In the genomic region with DNA sequence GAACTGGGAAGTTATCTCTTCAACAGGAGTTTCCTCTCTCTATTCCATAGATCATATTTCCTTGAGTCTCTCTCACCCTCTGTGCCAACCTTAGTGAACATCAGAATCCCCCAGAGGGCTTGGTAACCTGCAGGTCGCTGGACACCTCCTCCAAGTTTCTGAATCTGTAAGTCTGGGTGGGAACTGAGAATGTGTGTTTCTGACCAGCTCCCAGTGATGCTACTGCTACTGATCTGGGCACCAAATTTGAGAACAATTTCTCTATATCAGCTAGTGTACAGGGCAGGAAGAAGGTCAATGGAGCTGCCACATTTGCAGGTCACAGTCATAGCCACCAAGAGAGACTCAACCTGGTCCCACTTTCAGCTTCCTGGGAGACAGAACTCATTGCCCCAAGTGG, we compare ENCODE assay signal across 21 cellular contexts.
DNase-seq lines count a peak whose midpoint lies in the region; ATAC-seq, FAIRE-seq and TF ChIP-seq lines count a peak whose summit lies in the region.
"Had no signal": no experiment of that assay in that cellular context is flagged by ENCODE, and none has a peak within 500 bp of the region (broad histone marks: within the 10 kb centered on the region; RNA-seq: fewer than 3 reads in every experiment).

No MANE protein-coding gene starts in this region.

- 27 to 37% methylated on average over 1 of the region's 1 CpG for WGBS in pancreas, 2 donors
- WGBS in ovary, 3 donors = 56 to 69% (median 67%) methylated on average over 1 of the region's 1 CpG

- H3K27me3 ChIP-seq in pancreas (peaks cover 0 to 10% (median 1%) of the 10 kb centered on the region in 4 donors), dorsolateral prefrontal cortex (peaks cover 0 to 25% (median 0%) of the 10 kb centered on the region in 45 donors), ovary (no peaks in the 10 kb centered on the region)

- intact Hi-C loops in pancreas (cut with DNase I) (no loop called here), dorsolateral prefrontal cortex (cut with DNase I) (no loop called here), ovary (cut with DNase I) (no loop called here), mucosa of descending colon (cut with DNase I, micrococcal nuclease) (no loop called here)

- ATAC-seq in GM18511 (IDR thresholded peaks at IDR 0.05; ENCODE audit: unreplicated experiment) = peak; percentile 70
- ATAC-seq in GM21381 (IDR thresholded peaks at IDR 0.05; ENCODE audit: unreplicated experiment) = peak; percentile 50
- ATAC-seq in HG02759 (IDR thresholded peaks at IDR 0.05; ENCODE audit: unreplicated experiment) = peak; percentile 66
- peak; percentile 40 for ATAC-seq in HG03565 (IDR thresholded peaks at IDR 0.05; ENCODE audit: unreplicated experiment)
- no peak for ATAC-seq in pancreas
- no peak for ATAC-seq in mucosa of descending colon
- ATAC-seq: lower lobe of right lung, Right ventricle myocardium inferior had no signal

- no peak for FAIRE-seq in pancreas (lab: Jason Lieb, UNC)

- H3K9me3 ChIP-seq in pancreas (no peaks in the 10 kb centered on the region), ovary (no peaks in the 10 kb centered on the region), mucosa of descending colon (no peaks in the 10 kb centered on the region)

- TF ChIP-seq POLR2A in ovary (IDR thresholded peaks at IDR 0.05) = no peak

- H3K36me3 ChIP-seq in pancreas (no peaks in the 10 kb centered on the region), ovary (no peaks in the 10 kb centered on the region), mucosa of descending colon (ENCODE audit: low read depth) (no peaks in the 10 kb centered on the region)
- H3K36me3 ChIP-seq: lower lobe of right lung had no signal

- DNase-seq in pancreas = no peak
- no peak for DNase-seq in dorsolateral prefrontal cortex
- no peak for DNase-seq in ovary
- no peak for DNase-seq in mucosa of descending colon
- DNase-seq: activated CD4-positive, alpha-beta T cell treated with anti-CD3 and anti-CD28 coated beads, Interleukin-2, amount 50 U/mL, for 4 hours; activated effector memory CD4-positive, alpha-beta T cell treated with Interleukin-2 at 50 U/mL for 16 hours; activated naive CD8-positive, alpha-beta T cell treated with anti-CD3 and anti-CD28 coated beads, Interleukin-2, amount 10 ng/mL, durations not matched to agents 7 days and 5 days; C1 segment of cervical spinal cord; effector CD8-positive, alpha-beta T cell; foreskin melanocyte; Karpas-422; lower lobe of right lung; NCI-H187; NCI-H2227 treated with DMSO at 0.1 percent for 48 hours; substantia nigra had no signal

- H3K4me1 ChIP-seq in pancreas (no peaks in the 10 kb centered on the region), ovary (ENCODE audit: insufficient read depth) (no peaks in the 10 kb centered on the region), mucosa of descending colon (ENCODE audit: low read depth) (no peaks in the 10 kb centered on the region)
- H3K4me1 ChIP-seq: lower lobe of right lung had no signal

- no peak for TF ChIP-seq EP300 in ovary (IDR thresholded peaks at IDR 0.05)

- TF ChIP-seq CTCF in pancreas (IDR thresholded peaks at IDR 0.05) (no peak), dorsolateral prefrontal cortex (IDR thresholded peaks at IDR 0.05 in 54 of 56, conservative IDR thresholded peaks at IDR 0.05 in 2 of 56; ENCODE audit: low read depth in 1 of 56, partially characterized antibody in 56 of 56) (no peak), ovary (IDR thresholded peaks at IDR 0.05) (no peak), mucosa of descending colon (IDR thresholded peaks at IDR 0.05) (no peak)

- H3K27ac ChIP-seq in pancreas = no peak overlapping the region
- no peak overlapping the region for H3K27ac ChIP-seq in dorsolateral prefrontal cortex
- H3K27ac ChIP-seq in ovary = no peak overlapping the region
- H3K27ac ChIP-seq: hepatocyte, lower lobe of right lung had no signal

- H3K4me3 ChIP-seq in pancreas (no peak overlapping the region), dorsolateral prefrontal cortex (no peak overlapping the region), ovary (no peak overlapping the region), mucosa of descending colon (no peak overlapping the region)
- H3K4me3 ChIP-seq: hepatocyte, lower lobe of right lung had no signal

Comparison
In these comparisons a context has a peak if more than half of its experiments do, and no peak if none do; other contexts are left out.
1. ATAC-seq: peak in GM18511 (single experiment), GM21381 (single experiment), HG02759 (single experiment) and HG03565 (single experiment); none in pancreas (0 of 4) and mucosa of descending colon (single experiment).